8 cellular contexts compared by ENCODE assay signal in the genomic region with DNA sequence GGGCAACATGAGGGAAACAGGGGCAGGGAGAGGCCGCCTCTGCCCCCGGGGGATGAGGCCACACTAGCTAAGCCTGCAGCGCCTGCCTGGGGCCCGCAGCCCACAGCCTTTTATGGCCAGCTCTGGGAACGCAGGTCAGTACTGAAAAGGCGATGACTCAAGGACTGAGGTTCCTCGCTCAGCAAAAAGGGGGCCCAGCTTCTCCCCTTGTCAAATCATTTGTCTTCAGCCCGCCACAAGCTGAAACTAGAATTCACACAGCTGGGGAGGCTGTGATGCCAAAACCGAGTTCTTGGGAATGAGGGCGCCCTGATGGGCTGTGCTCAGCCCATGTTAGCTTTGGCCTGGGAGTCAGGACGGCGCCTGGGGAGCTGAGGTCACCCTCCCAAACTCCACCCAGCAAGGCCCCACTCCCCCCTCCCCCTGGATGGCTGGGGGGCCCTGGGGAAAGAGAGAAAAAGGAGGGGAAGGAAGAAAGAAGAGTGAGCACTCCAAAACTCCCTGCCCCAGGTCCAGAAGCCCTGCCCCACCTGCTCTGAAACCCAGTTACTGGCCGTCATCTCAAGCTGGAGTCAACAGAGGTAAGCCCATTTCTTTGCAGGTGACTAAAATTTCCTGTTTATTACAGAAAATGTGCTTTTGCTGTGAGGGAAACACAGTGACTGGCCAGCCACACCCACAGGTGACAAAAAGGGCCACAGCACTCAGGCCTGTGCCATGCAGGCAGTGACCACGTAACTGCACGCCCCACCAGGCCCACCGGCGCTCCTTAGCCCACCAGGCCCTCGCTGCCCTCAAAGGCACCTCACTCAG. TPM values are rescaled to one million over a fixed set of nuclear protein-coding genes. Genes with fewer than 3 reads are reported as not detected.
DNase-seq lines count a peak whose midpoint lies in the region; ATAC-seq and TF ChIP-seq lines count a peak whose summit lies in the region.

No MANE protein-coding gene starts in this region.

- H3K36me3 ChIP-seq in SJCRH30 (peaks cover 6% of the 10 kb centered on the region; the same call in 1 of the 2 replicates), vagina (peaks cover 0 to 3% of the 10 kb centered on the region in 2 donors)

- DNase-seq in CD14-positive monocyte (ENCODE audit: low spot score) (no peak), SJCRH30 (peak; percentile 82 to 83), dermis blood vessel endothelial cell (peak; percentile 44), myocyte (ENCODE audit: low read depth) (peak; percentile 97), vagina (ENCODE audit: extremely low spot score in 2 of 2) (no peak), erythroblast (lab: John Stamatoyannopoulos, UW) (no peak)

- ATAC-seq in GM21619 (IDR thresholded peaks at IDR 0.05; ENCODE audit: unreplicated experiment) (peak; percentile 18), HG02884 (IDR thresholded peaks at IDR 0.05; ENCODE audit: unreplicated experiment) (no peak)

- intact Hi-C loops in CD14-positive monocyte (cut with micrococcal nuclease) (no loop called here), vagina (cut with DNase I) (no loop called here)

- TF ChIP-seq CTCF in CD14-positive monocyte (IDR thresholded peaks at IDR 0.05) (no peak), vagina (IDR thresholded peaks at IDR 0.05) (no peak)

- peak overlapping the region; percentile 84 for H3K27ac ChIP-seq in SJCRH30
- peak overlapping the region; percentile 86 for H3K27ac ChIP-seq in vagina

- H3K9me3 ChIP-seq in SJCRH30 (replicated peaks) (no peaks in the 10 kb centered on the region), vagina (no peaks in the 10 kb centered on the region)

- peaks cover 0 to 4% (median 2%) of the 10 kb centered on the region in 3 donors for H3K27me3 Mint-ChIP-seq in CD14-positive monocyte (ENCODE audit: low read depth in 3 of 3)

- peak overlapping the region in 6 of 7 donors; percentile 79 to 93 (median 88) for H3K27ac Mint-ChIP-seq in CD14-positive monocyte

- peak overlapping the region; percentile 25; the same call in 1 of the 2 replicates for H3K4me3 ChIP-seq in SJCRH30
- H3K4me3 ChIP-seq in vagina = peak overlapping the region; percentile 10 to 14

- no peak for TF ChIP-seq POLR2A in vagina (IDR thresholded peaks at IDR 0.05)
- no peak for TF ChIP-seq POLR2A in erythroblast (IDR thresholded peaks at IDR 0.05; ENCODE audit: low read length)

- peaks cover 42 to 69% of the 10 kb centered on the region in 2 donors for H3K36me3 Mint-ChIP-seq in CD14-positive monocyte

- H3K27me3 ChIP-seq in SJCRH30 = no peaks in the 10 kb centered on the region
- no peaks in the 10 kb centered on the region for H3K27me3 ChIP-seq in vagina

- peaks cover 88% of the 10 kb centered on the region for H3K4me1 Mint-ChIP-seq in CD14-positive monocyte

- peaks cover 71% of the 10 kb centered on the region for H3K4me1 ChIP-seq in SJCRH30
- peaks cover 79% of the 10 kb centered on the region for H3K4me1 ChIP-seq in vagina

- no peak overlapping the region for H3K4me3 Mint-ChIP-seq in CD14-positive monocyte

- peaks cover 0 to 5% (median 0%) of the 10 kb centered on the region in 7 donors for H3K9me3 Mint-ChIP-seq in CD14-positive monocyte

RNA-seq across cellular contexts. Expression of a gene that starts 13.7 kb away (rescaled TPM):
- 10 to 100 TPM; 30.3 to 48.4 TPM for polyA plus RNA-seq in CD14-positive monocyte
- total RNA-seq in SJCRH30 (2014; rRNA removed; shearing (Covaris generic)) = 43.4 and 45.0 TPM in 2 replicates
- total RNA-seq in dermis blood vessel endothelial cell (75.9 and 125 TPM in 2 replicates), myocyte (58.0 and 60.4 TPM in 2 replicates), vagina (61.6 TPM)
- polyA plus RNA-seq in myocyte (2012) = 59.5 TPM

RNA-seq across cellular contexts. Expression of a gene that starts 20.2 kb away (rescaled TPM):
- not detected for polyA plus RNA-seq in CD14-positive monocyte
- 0.03 and 0.10 TPM in 2 replicates for total RNA-seq in SJCRH30 (2014; rRNA removed; shearing (Covaris generic))
- total RNA-seq in dermis blood vessel endothelial cell (0.34 and 0.37 TPM in 2 replicates), myocyte (0.62 and 2.0 TPM in 2 replicates), vagina (13.0 TPM)
- 0.61 TPM for polyA plus RNA-seq in myocyte (2012)

RNA-seq across cellular contexts. Expression of a gene that starts 52.3 kb away (rescaled TPM):
- 1 to 10 TPM; 2.6 to 4.0 TPM for polyA plus RNA-seq in CD14-positive monocyte
- total RNA-seq in SJCRH30 (2014; rRNA removed; shearing (Covaris generic)) = 6.2 and 7.4 TPM in 2 replicates
- total RNA-seq in dermis blood vessel endothelial cell = 17.7 and 24.8 TPM in 2 replicates
- 14.1 and 20.4 TPM in 2 replicates for total RNA-seq in myocyte
- polyA plus RNA-seq in myocyte (2012) = 12.8 TPM
- total RNA-seq in vagina = 27.0 TPM

RNA-seq across cellular contexts. Expression of a gene that starts 54.3 kb away (rescaled TPM):
- polyA plus RNA-seq in CD14-positive monocyte = 10 to 100 TPM in 1 of 2 donors, 1 to 10 TPM in 1; 9.4 to 10.0 TPM
- 25.9 and 26.3 TPM in 2 replicates for total RNA-seq in SJCRH30 (2014; rRNA removed; shearing (Covaris generic))
- 20.1 and 38.7 TPM in 2 replicates for total RNA-seq in dermis blood vessel endothelial cell
- total RNA-seq in myocyte = 10.5 and 13.7 TPM in 2 replicates
- polyA plus RNA-seq in myocyte (2012) = 20.6 TPM
- 27.0 TPM for total RNA-seq in vagina

RNA-seq across cellular contexts. Expression of a gene that starts 59.8 kb away (rescaled TPM):
- polyA plus RNA-seq in CD14-positive monocyte = 1 to 10 TPM; 9.0 to 9.4 TPM
- total RNA-seq in SJCRH30 (2014; rRNA removed; shearing (Covaris generic)) = 4.7 and 6.4 TPM in 2 replicates
- 14.1 and 15.0 TPM in 2 replicates for total RNA-seq in dermis blood vessel endothelial cell
- total RNA-seq in myocyte = 32.1 and 39.0 TPM in 2 replicates
- 32.1 TPM for polyA plus RNA-seq in myocyte (2012)
- 16.9 TPM for total RNA-seq in vagina

Comparison
In these comparisons a context has a peak if more than half of its experiments do, and no peak if none do; other contexts are left out.
1. DNase-seq: peak in SJCRH30 (2 of 2), dermis blood vessel endothelial cell (single experiment) and myocyte (single experiment); none in CD14-positive monocyte (single experiment), vagina (0 of 2) and erythroblast (0 of 2).